In genomic region chr7:135913404-135913803, GRCh38 we compare ENCODE assay signal across 21 cellular contexts.
"Had no signal": no experiment of that assay in that cellular context is flagged by ENCODE, and none has a peak within 500 bp of the region (broad histone marks: within the 10 kb centered on the region; RNA-seq: fewer than 3 reads in every experiment).

No MANE protein-coding gene starts in this region.

- H3K36me3 ChIP-seq: colonic mucosa, gastrocnemius medialis, heart right ventricle, neutrophil, right lobe of liver, spleen, tibial nerve had no signal

- H3K27me3 ChIP-seq: colonic mucosa, gastrocnemius medialis, heart right ventricle, neutrophil, right lobe of liver, spleen, testis, tibial nerve had no signal

- H3K9me3 ChIP-seq: colonic mucosa, gastrocnemius medialis, heart right ventricle, mucosa of descending colon, neutrophil, psoas muscle, right lobe of liver, spleen, testis, tibial nerve had no signal

- FAIRE-seq: islet of Langerhans had no signal

- H3K27ac ChIP-seq: colonic mucosa, gastrocnemius medialis, neutrophil, psoas muscle, right lobe of liver, spleen, testis, tibial nerve had no signal

- H3K4me1 ChIP-seq: colonic mucosa, gastrocnemius medialis, psoas muscle, right lobe of liver, testis, tibial nerve had no signal

- DNase-seq: colonic mucosa; effector CD4-positive, alpha-beta T cell; gastrocnemius medialis; heart right ventricle; hypothalamus; kidney glomerular epithelial cell; mucosa of descending colon; naive thymus-derived CD8-positive, alpha-beta T cell; psoas muscle; retina; right lobe of liver; spleen; stimulated activated CD4-positive, alpha-beta T cell treated with anti-CD3 and anti-CD28 coated beads, Interleukin-15, amount 100 ng/mL, for 24 hours; stimulated activated CD4-positive, alpha-beta T cell treated with anti-CD3 and anti-CD28 coated beads, Interleukin-1b, Interleukin-23, amount 100 ng/mL, for 48 hours; stimulated activated CD4-positive, alpha-beta T cell treated with anti-CD3 and anti-CD28 coated beads, Interleukin-4, amount 100 ng/mL, for 4 hours; stimulated activated naive B cell treated with anti-CD40 and anti-IgM and Interleukin-4, amounts not matched to agents 10 μg/mL and 1 μg/mL and 100 μg/mL, for 72 hours; stimulated activated naive CD8-positive, alpha-beta T cell treated with anti-CD3 and anti-CD28 coated beads, Interleukin-15, amount 100 ng/mL, for 72 hours; testis had no signal

- ATAC-seq: gastrocnemius medialis; mucosa of descending colon; naive thymus-derived CD8-positive, alpha-beta T cell; psoas muscle; right lobe of liver; stimulated activated naive B cell treated with anti-CD40 and anti-IgM and Interleukin-4, amounts not matched to agents 10 μg/mL and 1 μg/mL and 100 μg/mL, for 72 hours; stimulated activated naive CD8-positive, alpha-beta T cell treated with anti-CD3 and anti-CD28 coated beads, Interleukin-15, amount 100 ng/mL, for 72 hours had no signal

- H3K4me3 ChIP-seq: colonic mucosa, gastrocnemius medialis, heart right ventricle, mucosa of descending colon, psoas muscle, right lobe of liver, spleen, testis, tibial nerve had no signal
